ENCODE assay signal across 16 cellular contexts in genomic region chr5:173729079-173729765, GRCh38.
"Had no signal": no experiment of that assay in that cellular context is flagged by ENCODE, and none has a peak within 500 bp of the region (broad histone marks: within the 10 kb centered on the region; RNA-seq: fewer than 3 reads in every experiment).

No MANE protein-coding gene starts in this region.

- H3K36me3 ChIP-seq: esophagus squamous epithelium, heart right ventricle, neural progenitor cell, ovary, stomach had no signal

- DNase-seq: activated CD4-positive, alpha-beta T cell treated with anti-CD3 and anti-CD28 coated beads for 36 hours; activated CD4-positive, alpha-beta T cell treated with anti-CD3 and anti-CD28 coated beads, Interleukin-2, amount 50 U/mL, for 48 hours; effector memory CD8-positive, alpha-beta T cell; esophagus squamous epithelium; heart right ventricle; left cardiac atrium; naive B cell; ovary; stimulated activated CD4-positive, alpha-beta T cell treated with anti-CD3 and anti-CD28 coated beads, Interleukin-4, amount 100 ng/mL, for 24 hours; stomach had no signal

- H3K27ac ChIP-seq: esophagus squamous epithelium, heart right ventricle, neural progenitor cell, ovary, stomach had no signal

- ATAC-seq: activated CD4-positive, alpha-beta T cell treated with anti-CD3 and anti-CD28 coated beads for 36 hours; effector memory CD8-positive, alpha-beta T cell; heart right ventricle; sciatic nerve; stimulated activated effector memory CD8-positive, alpha-beta T cell treated with anti-CD3 and anti-CD28 coated beads, Interleukin-12 subunit alpha, Interleukin-12 subunit beta, amount 100 ng/mL, for 72 hours had no signal

- H3K27me3 ChIP-seq: heart right ventricle, neural progenitor cell, ovary, stomach had no signal

- H3K4me1 ChIP-seq: esophagus squamous epithelium, heart right ventricle, neural progenitor cell, stomach had no signal

- FAIRE-seq: islet of Langerhans, TTC549 had no signal

- H3K9ac ChIP-seq: neural progenitor cell had no signal

- H3K9me3 ChIP-seq: ovary had no signal

- H2AFZ ChIP-seq: neural progenitor cell had no signal

- H3K4me3 ChIP-seq: esophagus squamous epithelium, heart right ventricle, neural progenitor cell, ovary, smooth muscle cell, stomach had no signal

- H3K4me2 ChIP-seq: neural progenitor cell, smooth muscle cell had no signal
